14 cellular contexts compared by ENCODE assay signal in the genomic region with DNA sequence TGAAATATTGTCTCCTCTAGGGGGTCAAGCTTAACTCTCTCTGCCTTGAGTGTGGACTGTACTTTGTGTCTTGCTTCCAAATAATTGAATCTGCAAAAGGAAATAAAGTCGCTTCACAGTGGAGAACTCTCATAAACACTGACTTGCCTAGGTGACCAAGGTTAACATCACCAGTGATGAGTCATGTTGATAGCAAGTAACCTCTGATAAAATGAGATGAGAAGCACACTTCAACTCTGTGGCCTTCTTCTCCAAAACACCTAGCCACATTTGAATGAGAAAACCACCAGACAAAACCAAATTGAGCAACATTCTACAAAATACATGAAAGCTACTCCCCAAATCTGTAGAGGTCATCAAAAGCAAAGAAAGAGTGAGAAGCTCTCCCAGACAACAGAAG. TPM values are rescaled to one million over a fixed set of nuclear protein-coding genes. Genes with fewer than 3 reads are reported as not detected.
A peak's percentile ranks its signal among the peaks of the same experiment; 100 is the strongest.
DNase-seq lines count a peak whose midpoint lies in the region; ATAC-seq lines count a peak whose summit lies in the region.
"Had no signal": no experiment of that assay in that cellular context is flagged by ENCODE, and none has a peak within 500 bp of the region (broad histone marks: within the 10 kb centered on the region; RNA-seq: fewer than 3 reads in every experiment).

No MANE protein-coding gene starts in this region.

- H3K4me3 Mint-ChIP-seq in activated T-helper 17 cell treated with anti-CD3 and anti-CD28 coated beads, Interleukin-2, amount 50 U/mL, for 72 hours, result peak overlapping the region; percentile 2
- H3K4me3 Mint-ChIP-seq: GM23338; naive thymus-derived CD8-positive, alpha-beta T cell had no signal

- H3K27me3 Mint-ChIP-seq in activated T-helper 17 cell treated with anti-CD3 and anti-CD28 coated beads, Interleukin-2, amount 50 U/mL, for 72 hours, result peaks cover 11% of the 10 kb centered on the region

- peaks cover 7% of the 10 kb centered on the region for H3K4me1 Mint-ChIP-seq in activated T-helper 17 cell treated with anti-CD3 and anti-CD28 coated beads, Interleukin-2, amount 50 U/mL, for 72 hours
- H3K4me1 Mint-ChIP-seq: GM23338; naive thymus-derived CD8-positive, alpha-beta T cell had no signal

- ATAC-seq in GM18870 (IDR thresholded peaks at IDR 0.05; ENCODE audit: unreplicated experiment) (peak; percentile 82), HG03460 (IDR thresholded peaks at IDR 0.05; ENCODE audit: unreplicated experiment) (peak; percentile 43)
- peak; percentile 99 for ATAC-seq in activated T-helper 17 cell treated with anti-CD3 and anti-CD28 coated beads, Interleukin-2, amount 50 U/mL, for 72 hours (replicated peaks)
- ATAC-seq: gastroesophageal sphincter; GM23338; naive thymus-derived CD8-positive, alpha-beta T cell had no signal

- no peaks in the 10 kb centered on the region for H3K9me3 Mint-ChIP-seq in activated T-helper 17 cell treated with anti-CD3 and anti-CD28 coated beads, Interleukin-2, amount 50 U/mL, for 72 hours
- H3K9me3 Mint-ChIP-seq: GM23338; naive thymus-derived CD8-positive, alpha-beta T cell had no signal

- H3K27ac Mint-ChIP-seq in activated T-helper 17 cell treated with anti-CD3 and anti-CD28 coated beads, Interleukin-2, amount 50 U/mL, for 72 hours, result peak overlapping the region; percentile 18
- H3K27ac Mint-ChIP-seq: GM23338; naive thymus-derived CD8-positive, alpha-beta T cell had no signal

- peak; percentile 37 for DNase-seq in DMS53 treated with DMSO at 0.1 percent for 48 hours (lab: John Stamatoyannopoulos, UW; ENCODE audit: unreplicated experiment)
- DNase-seq in GM03348 (ENCODE audit: low spot score), result no peak
- no peak for DNase-seq in mesenteric fat pad (ENCODE audit: low spot score)
- DNase-seq in NK-92 treated with Interleukin-12 subunit alpha and Interleukin-12 subunit beta, amount 100 ng/mL, for 24 hours (lab: John Stamatoyannopoulos, UW), result no peak
- DNase-seq in cerebellar cortex (ENCODE audit: low spot score), result no peak
- DNase-seq: activated gamma-delta T cell; cortex of kidney; naive thymus-derived CD8-positive, alpha-beta T cell; SHP77 had no signal

- no peaks in the 10 kb centered on the region for H3K36me3 Mint-ChIP-seq in activated T-helper 17 cell treated with anti-CD3 and anti-CD28 coated beads, Interleukin-2, amount 50 U/mL, for 72 hours (ENCODE audit: low read depth)
- H3K36me3 Mint-ChIP-seq: naive thymus-derived CD8-positive, alpha-beta T cell had no signal

RNA-seq across cellular contexts. Expression of a gene that starts 37.6 kb away (rescaled TPM):
- total RNA-seq in activated T-helper 17 cell treated with anti-CD3 and anti-CD28 coated beads, Interleukin-2, amount 50 U/mL, for 72 hours, result 10 to 100 TPM; 60.3 to 78.5 TPM
- 18.6 TPM for total RNA-seq in mesenteric fat pad

Comparison
In these comparisons a context has a peak if more than half of its experiments do, and no peak if none do; other contexts are left out.
1. ATAC-seq: peak in every context shown above with its lines; median percentile 99 in activated T-helper 17 cell treated with anti-CD3 and anti-CD28 coated beads, Interleukin-2, amount 50 U/mL, for 72 hours; 82 in GM18870; 43 in HG03460.